Comparison of ENCODE assay signal across 21 cellular contexts in the genomic region with DNA sequence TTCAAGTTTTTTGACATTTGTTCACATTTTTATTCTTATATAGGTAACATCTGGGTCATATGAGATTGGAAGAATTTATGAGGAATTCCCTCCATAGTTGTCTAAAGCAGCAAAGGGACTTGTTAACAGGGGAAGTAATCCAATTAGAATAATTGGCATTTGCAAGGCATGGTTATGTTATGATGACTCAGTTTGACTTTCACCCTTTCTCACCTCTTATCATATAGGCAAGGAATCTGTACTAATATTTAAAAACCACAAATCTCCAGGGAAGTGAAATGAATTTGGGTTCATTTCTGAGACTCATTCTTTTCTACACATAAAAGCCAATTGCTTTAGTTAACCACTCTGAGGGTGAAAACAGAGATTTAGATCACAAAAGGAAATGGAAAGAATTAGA.
"Had no signal": no experiment of that assay in that cellular context is flagged by ENCODE, and none has a peak within 500 bp of the region (broad histone marks: within the 10 kb centered on the region; RNA-seq: fewer than 3 reads in every experiment).

No MANE protein-coding gene starts in this region.

- ATAC-seq: activated T-cell treated with anti-CD3 and anti-CD28 coated beads, Interleukin-2, amount 50 U/mL, for 72 hours; left lung; mucosa of descending colon; natural killer cell treated with Interleukin-12 subunit alpha and Interleukin-12 subunit beta and Interleukin-15 and Interleukin-18, amount 100 ng/mL, for 72 hours had no signal

- H3K27me3 ChIP-seq: breast epithelium, left lung, right atrium auricular region, tibial nerve, vagina had no signal

- H3K4me3 Mint-ChIP-seq: activated naive CD8-positive, alpha-beta T cell treated with anti-CD3 and anti-CD28 coated beads for 36 hours; activated T-cell treated with anti-CD3 and anti-CD28 coated beads, Interleukin-2, amount 50 U/mL, for 72 hours; endodermal cell; natural killer cell treated with Interleukin-12 subunit alpha and Interleukin-12 subunit beta and Interleukin-15 and Interleukin-18, amount 100 ng/mL, for 72 hours had no signal

- H3K4me1 ChIP-seq: breast epithelium, left lung, right atrium auricular region, tibial nerve, vagina had no signal

- H3K27ac Mint-ChIP-seq: activated naive CD8-positive, alpha-beta T cell treated with anti-CD3 and anti-CD28 coated beads for 36 hours; activated T-cell treated with anti-CD3 and anti-CD28 coated beads, Interleukin-2, amount 50 U/mL, for 72 hours; endodermal cell; natural killer cell treated with Interleukin-12 subunit alpha and Interleukin-12 subunit beta and Interleukin-15 and Interleukin-18, amount 100 ng/mL, for 72 hours had no signal

- H3K4me3 ChIP-seq: breast epithelium, left lung, mucosa of descending colon, right atrium auricular region, tibial nerve, vagina had no signal

- H3K9me3 ChIP-seq: breast epithelium, mucosa of descending colon, right atrium auricular region, tibial nerve, vagina had no signal

- H3K27me3 Mint-ChIP-seq: natural killer cell treated with Interleukin-12 subunit alpha and Interleukin-12 subunit beta and Interleukin-15 and Interleukin-18, amount 100 ng/mL, for 72 hours had no signal

- H3K4me1 Mint-ChIP-seq: activated naive CD8-positive, alpha-beta T cell treated with anti-CD3 and anti-CD28 coated beads for 36 hours had no signal

- H3K36me3 ChIP-seq: breast epithelium, left lung, right atrium auricular region, tibial nerve, vagina had no signal

- H3K9me3 Mint-ChIP-seq: activated naive CD8-positive, alpha-beta T cell treated with anti-CD3 and anti-CD28 coated beads for 36 hours had no signal

- H3K36me3 Mint-ChIP-seq: activated naive CD8-positive, alpha-beta T cell treated with anti-CD3 and anti-CD28 coated beads for 36 hours; natural killer cell treated with Interleukin-12 subunit alpha and Interleukin-12 subunit beta and Interleukin-15 and Interleukin-18, amount 100 ng/mL, for 72 hours had no signal

- DNase-seq: activated CD4-positive, alpha-beta T cell treated with anti-CD3 and anti-CD28 coated beads for 48 hours; activated CD8-positive, alpha-beta memory T cell treated with anti-CD3 and anti-CD28 coated beads, Interleukin-2, amount 50 U/mL, for 48 hours; activated naive CD8-positive, alpha-beta T cell treated with anti-CD3 and anti-CD28 coated beads for 36 hours; activated T-cell treated with anti-CD3 and anti-CD28 coated beads, Interleukin-2, amount 50 U/mL, for 72 hours; anterior cingulate cortex; endodermal cell; hippocampal formation; kidney; left lung; mucosa of descending colon; nucleus accumbens; small intestine; stimulated activated CD4-positive, alpha-beta T cell treated with anti-CD3 and anti-CD28 coated beads, Interleukin-4, amount 100 ng/mL, for 4 hours; stimulated activated CD8-positive, alpha-beta memory T cell treated with anti-CD3 and anti-CD28 coated beads, Interleukin-4, amount 100 ng/mL, for 48 hours; stimulated activated naive CD4-positive, alpha-beta T cell treated with Interleukin-2 at 50 U/mL for 16 hours; substantia nigra had no signal
